ENCODE assay signal across 24 cellular contexts in the genomic region with DNA sequence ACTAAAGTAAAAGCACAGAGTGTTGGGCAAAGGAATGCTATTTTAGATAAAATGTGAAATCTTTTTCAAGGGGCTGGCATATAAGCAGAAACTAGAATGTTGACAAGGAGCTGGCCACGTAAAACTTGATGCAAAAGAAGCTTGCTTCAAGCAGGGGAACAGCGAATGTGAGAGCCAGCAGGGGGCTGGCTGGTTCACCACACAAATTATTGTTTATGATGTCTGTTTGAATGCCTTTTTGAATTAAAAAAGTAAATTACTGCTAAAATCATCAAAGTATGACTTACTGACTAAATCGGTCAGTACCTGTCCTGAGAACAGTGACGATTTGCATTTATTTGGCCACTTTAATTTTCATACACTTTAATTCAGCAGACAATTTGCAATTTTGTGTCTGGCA. TPM values are rescaled to one million over a fixed set of nuclear protein-coding genes. Genes with fewer than 3 reads are reported as not detected.
"Had no signal": no experiment of that assay in that cellular context is flagged by ENCODE, and none has a peak within 500 bp of the region (broad histone marks: within the 10 kb centered on the region; RNA-seq: fewer than 3 reads in every experiment).

No MANE protein-coding gene starts in this region.

- H3K4me1 ChIP-seq: colonic mucosa, parathyroid adenoma, psoas muscle, stomach, tibial artery, uterus had no signal

- H3K9me3 ChIP-seq: colonic mucosa, heart left ventricle, psoas muscle, stomach, tibial artery, uterus had no signal

- H3K27me3 ChIP-seq: colonic mucosa, heart left ventricle, stomach, tibial artery, uterus had no signal

- H2AFZ ChIP-seq: parathyroid adenoma had no signal

- H3K4me3 ChIP-seq: colonic mucosa, heart left ventricle, psoas muscle, stomach, tibial artery, uterus had no signal

- H3K36me3 ChIP-seq: colonic mucosa, heart left ventricle, stomach, tibial artery, uterus had no signal

- H3K79me2 ChIP-seq: parathyroid adenoma had no signal

- H3K9ac ChIP-seq: parathyroid adenoma had no signal

- DNase-seq: activated CD4-positive, alpha-beta T cell treated with anti-CD3 and anti-CD28 coated beads for 36 hours; activated CD4-positive, alpha-beta T cell treated with anti-CD3 and anti-CD28 coated beads, Interleukin-2, amount 50 U/mL, for 4 hours; activated CD4-positive, CD25-positive, alpha-beta regulatory T cell; activated effector memory CD4-positive, alpha-beta T cell treated with Interleukin-2 at 50 U/mL for 16 hours; activated naive CD4-positive, alpha-beta T cell treated with Interleukin-2 at 50 U/mL for 16 hours; colonic mucosa; effector memory CD4-positive, alpha-beta T cell; erythroblast; heart left ventricle; immature natural killer cell; kidney; left colon; mammary epithelial cell; naive thymus-derived CD8-positive, alpha-beta T cell; occipital lobe; psoas muscle; stimulated activated CD4-positive, alpha-beta T cell treated with anti-CD3 and anti-CD28 coated beads, Interleukin-15, amount 100 ng/mL, for 24 hours; stimulated activated CD4-positive, alpha-beta T cell treated with anti-CD3 and anti-CD28 coated beads, Interleukin-2, amount 100 ng/mL, for 24 hours; stimulated activated naive B cell treated with anti-CD40 and anti-IgM and Interleukin-4, amounts not matched to agents 10 μg/mL and 1 μg/mL and 100 μg/mL, for 72 hours; stomach; T-helper 1 cell; tibial artery; uterus had no signal

- ATAC-seq: activated CD4-positive, alpha-beta T cell treated with anti-CD3 and anti-CD28 coated beads for 36 hours; heart left ventricle; left colon; naive thymus-derived CD8-positive, alpha-beta T cell; psoas muscle; stimulated activated naive B cell treated with anti-CD40 and anti-IgM and Interleukin-4, amounts not matched to agents 10 μg/mL and 1 μg/mL and 100 μg/mL, for 72 hours had no signal

- H3K27ac ChIP-seq: colonic mucosa, heart left ventricle, parathyroid adenoma, psoas muscle, stomach, tibial artery, uterus had no signal

RNA-seq across cellular contexts. Expression of a gene that starts 38.9 kb away (rescaled TPM):
- polyA plus RNA-seq: immature natural killer cell had no signal
